26 cellular contexts compared by ENCODE assay signal in the genomic region with DNA sequence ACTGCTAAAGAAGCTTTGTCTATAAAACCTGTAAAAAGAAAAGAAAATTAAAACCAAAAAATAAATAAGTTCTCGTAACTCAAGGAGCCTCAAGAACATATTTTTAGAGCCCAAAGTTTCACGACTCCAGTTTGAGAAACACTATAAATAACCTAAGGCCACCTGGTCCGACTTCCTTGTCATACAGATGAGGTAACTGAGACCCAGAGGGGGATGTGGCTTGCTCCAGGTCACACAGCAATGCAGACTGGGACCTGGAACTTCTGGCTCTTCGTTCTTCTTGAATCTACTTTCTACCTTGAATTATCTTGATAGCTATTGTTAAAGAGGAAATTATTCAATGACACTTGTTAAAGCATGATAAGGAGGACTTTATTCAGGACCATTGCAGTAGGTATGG.
"Had no signal": no experiment of that assay in that cellular context is flagged by ENCODE, and none has a peak within 500 bp of the region (broad histone marks: within the 10 kb centered on the region; RNA-seq: fewer than 3 reads in every experiment).

No MANE protein-coding gene starts in this region.

- H3K27ac ChIP-seq: stomach, suprapubic skin, testis, thoracic aorta, thyroid gland, tibial artery, tibial nerve, transverse colon, upper lobe of left lung, upper lobe of right lung, uterus, vagina had no signal

- H3K27me3 ChIP-seq: stomach, suprapubic skin, testis, thyroid gland, tibial artery, tibial nerve, transverse colon, upper lobe of left lung, upper lobe of right lung, uterus, vagina had no signal

- H3K4me1 ChIP-seq: stomach, suprapubic skin, testis, thyroid gland, tibial nerve, transverse colon, upper lobe of left lung, upper lobe of right lung, uterus, vagina had no signal

- H3K9me3 ChIP-seq: stomach, suprapubic skin, testis, thoracic aorta, thyroid gland, tibial artery, transverse colon, upper lobe of left lung, upper lobe of right lung, uterus, vagina had no signal

- DNase-seq: stimulated activated CD4-positive, alpha-beta T cell treated with anti-CD3 and anti-CD28 coated beads, Interleukin-2, amount 100 ng/mL, for 48 hours; stimulated activated CD4-positive, alpha-beta T cell treated with anti-CD3 and anti-CD28 coated beads, Interleukin-4, amount 100 ng/mL, for 1 hour; stimulated activated CD4-positive, alpha-beta T cell treated with anti-CD3 and anti-CD28 coated beads, Interleukin-4, amount 100 ng/mL, for 24 hours; stimulated activated CD4-positive, alpha-beta T cell treated with anti-CD3 and anti-CD28 coated beads, Interleukin-4, amount 100 ng/mL, for 4 hours; stimulated activated CD8-positive, alpha-beta memory T cell treated with anti-CD3 and anti-CD28 coated beads, Interleukin-4, amount 100 ng/mL, for 48 hours; stimulated activated naive B cell treated with anti-CD40 and anti-IgM and Interleukin-4, amounts not matched to agents 10 μg/mL and 1 μg/mL and 100 μg/mL, for 72 hours; stimulated activated naive CD4-positive, alpha-beta T cell; stimulated activated naive CD4-positive, alpha-beta T cell treated with Interleukin-2 at 50 U/mL for 16 hours; stimulated activated naive CD8-positive, alpha-beta T cell treated with anti-CD3 and anti-CD28 coated beads, Interleukin-15, amount 100 ng/mL, for 72 hours; stimulated activated naive CD8-positive, alpha-beta T cell treated with anti-CD3 and anti-CD28 coated beads, Interleukin-15, Interleukin-2, amounts not matched to agents 100 U/mL and 50 U/mL, for 24 hours; stomach; substantia nigra; testis; thyroid gland; tibial artery; transverse colon; trophoblast cell; upper lobe of left lung; upper lobe of right lung; uterus had no signal

- ATAC-seq: stimulated activated effector memory CD8-positive, alpha-beta T cell treated with anti-CD3 and anti-CD28 coated beads, Interleukin-12 subunit alpha, Interleukin-12 subunit beta, amount 100 ng/mL, for 72 hours; stimulated activated memory B cell treated with anti-CD40 and anti-IgM and Interleukin-4, amounts not matched to agents 10 μg/mL and 1 μg/mL and 100 μg/mL, for 72 hours; stimulated activated naive B cell treated with anti-CD40 and anti-IgM and Interleukin-4, amounts not matched to agents 10 μg/mL and 1 μg/mL and 100 μg/mL, for 72 hours; stimulated activated naive CD8-positive, alpha-beta T cell treated with anti-CD3 and anti-CD28 coated beads, Interleukin-15, amount 100 ng/mL, for 72 hours; stimulated activated naive CD8-positive, alpha-beta T cell treated with anti-CD3 and anti-CD28 coated beads, Interleukin-15, Interleukin-2, amounts not matched to agents 100 U/mL and 50 U/mL, for 24 hours; upper lobe of right lung had no signal

- H3K36me3 ChIP-seq: stomach, suprapubic skin, thoracic aorta, thyroid gland, tibial artery, tibial nerve, transverse colon, upper lobe of left lung, upper lobe of right lung, uterus, vagina had no signal

- H3K4me3 ChIP-seq: stomach, suprapubic skin, testis, thoracic aorta, thyroid gland, tibial artery, tibial nerve, transverse colon, upper lobe of left lung, upper lobe of right lung, uterus, vagina had no signal
